ENCODE assay signal across 8 cellular contexts in the genomic region with DNA sequence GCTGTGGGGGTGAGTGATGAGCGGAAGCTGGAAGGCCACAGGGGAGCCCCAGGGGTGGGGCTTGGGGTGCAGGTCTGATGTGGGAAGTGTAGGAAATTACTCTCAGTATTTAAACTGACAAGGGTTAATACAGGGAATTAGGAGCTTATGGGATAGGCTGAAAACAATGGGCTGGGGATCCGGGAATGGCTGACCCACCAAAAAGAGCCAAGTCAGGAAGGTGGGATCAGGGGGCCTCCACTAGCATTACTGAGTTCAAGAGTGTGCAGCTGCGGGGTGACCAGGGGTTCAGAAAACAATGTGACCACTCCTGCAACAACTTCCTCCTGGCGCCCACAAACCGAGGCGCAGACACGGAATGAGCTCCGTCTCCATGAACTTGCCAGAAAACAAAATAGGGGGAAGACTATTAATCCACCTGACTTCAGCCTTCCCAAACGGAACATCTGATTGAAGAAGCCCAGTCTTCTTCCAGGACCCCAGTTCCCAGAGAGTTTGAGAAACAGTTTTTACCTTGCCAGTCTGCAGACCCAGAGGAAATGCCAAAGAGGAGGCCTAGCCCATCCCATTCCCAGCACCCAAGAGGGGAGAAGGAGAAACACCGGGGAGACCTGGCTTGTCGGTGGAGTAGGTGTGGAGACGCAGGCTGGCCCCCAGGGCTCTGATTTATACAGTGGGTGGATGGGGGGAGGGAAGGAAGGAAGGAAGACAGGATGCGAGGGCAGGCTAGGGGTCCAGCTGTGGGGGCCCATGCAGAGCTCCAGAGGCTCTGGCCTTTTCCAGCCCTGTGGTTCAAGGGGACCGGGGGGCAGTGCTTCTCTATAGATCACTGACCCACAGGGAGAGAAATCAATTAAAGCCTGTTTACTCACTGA. TPM values are rescaled to one million over a fixed set of nuclear protein-coding genes. Genes with fewer than 3 reads are reported as not detected.
A peak's percentile ranks its signal among the peaks of the same experiment; 100 is the strongest.
DNase-seq lines count a peak whose midpoint lies in the region; ATAC-seq and TF ChIP-seq lines count a peak whose summit lies in the region.

No MANE protein-coding gene starts in this region.

- peaks cover 73% of the 10 kb centered on the region for H3K79me2 ChIP-seq in hepatocyte

- no peaks in the 10 kb centered on the region for H3K9me3 Mint-ChIP-seq in activated naive CD4-positive, alpha-beta T cell treated with anti-CD3 and anti-CD28 coated beads, Interleukin-2, amount 50 U/mL, for 72 hours
- H3K9me3 Mint-ChIP-seq in stimulated activated naive B cell treated with anti-CD40 and anti-IgM and Interleukin-4, amounts not matched to agents 10 μg/mL and 1 μg/mL and 100 μg/mL, for 72 hours: no peaks in the 10 kb centered on the region

- peak overlapping the region; percentile 79 for H3K4me2 ChIP-seq in hepatocyte

- peaks cover 0 to 5% of the 10 kb centered on the region in 2 donors for H3K36me3 Mint-ChIP-seq in activated naive CD4-positive, alpha-beta T cell treated with anti-CD3 and anti-CD28 coated beads, Interleukin-2, amount 50 U/mL, for 72 hours
- H3K36me3 Mint-ChIP-seq in stimulated activated naive B cell treated with anti-CD40 and anti-IgM and Interleukin-4, amounts not matched to agents 10 μg/mL and 1 μg/mL and 100 μg/mL, for 72 hours: peaks cover 0 to 4% of the 10 kb centered on the region in 2 donors

- no peak overlapping the region for H3K4me3 ChIP-seq in hepatocyte
- peak overlapping the region; percentile 30 for H3K4me3 ChIP-seq in urinary bladder (ENCODE audit: low read depth, low read length)

- H3K4me3 Mint-ChIP-seq in stimulated activated naive B cell treated with anti-CD40 and anti-IgM and Interleukin-4, amounts not matched to agents 10 μg/mL and 1 μg/mL and 100 μg/mL, for 72 hours: no peak overlapping the region

- no peak for TF ChIP-seq CTCF in hepatocyte (IDR thresholded peaks at IDR 0.05; ENCODE audit: poor library complexity)

- peak overlapping the region; percentile 45 for H2AFZ ChIP-seq in hepatocyte

- H4K20me1 ChIP-seq in hepatocyte (ENCODE audit: insufficient read depth, poor library complexity, severe bottlenecking): no peaks in the 10 kb centered on the region

- H3K9me2 ChIP-seq in hepatocyte (replicated peaks; ENCODE audit: insufficient read depth): no peaks in the 10 kb centered on the region

- H3K36me3 ChIP-seq in hepatocyte (replicated peaks; ENCODE audit: insufficient read depth, low read depth) (no peaks in the 10 kb centered on the region), urinary bladder (ENCODE audit: insufficient read depth) (no peaks in the 10 kb centered on the region)

- peak; percentile 21 to 30 for ATAC-seq in activated naive CD4-positive, alpha-beta T cell treated with anti-CD3 and anti-CD28 coated beads, Interleukin-2, amount 50 U/mL, for 72 hours
- no peak for ATAC-seq in stimulated activated naive B cell treated with anti-CD40 and anti-IgM and Interleukin-4, amounts not matched to agents 10 μg/mL and 1 μg/mL and 100 μg/mL, for 72 hours (replicated peaks)

- WGBS in hepatocyte (ENCODE audit: low lambda C conversion rate, missing lambda C conversion rate): 58% methylated on average over 14 of the region's 14 CpGs
- 65% methylated on average over 14 of the region's 14 CpGs for WGBS in urinary bladder

- DNase-seq in activated naive CD4-positive, alpha-beta T cell treated with anti-CD3 and anti-CD28 coated beads, Interleukin-2, amount 50 U/mL, for 72 hours (ENCODE audit: low spot score in 2 of 2): no peak
- DNase-seq in activated naive CD4-positive, alpha-beta T cell treated with Interleukin-2 at 50 U/mL for 16 hours: no peak
- DNase-seq in NOMO-1 (lab: John Stamatoyannopoulos, UW; ENCODE audit: unreplicated experiment in 2 of 2) (peak; percentile 20 to 33), hepatocyte (ENCODE audit: low spot score) (no peak), COR-L47 (lab: John Stamatoyannopoulos, UW) (no peak), NCI-H510A treated with DMSO at 0.1 percent for 48 hours (lab: John Stamatoyannopoulos, UW) (no peak)
- no peak for DNase-seq in stimulated activated naive B cell treated with anti-CD40 and anti-IgM and Interleukin-4, amounts not matched to agents 10 μg/mL and 1 μg/mL and 100 μg/mL, for 72 hours

- no peaks in the 10 kb centered on the region for H3K27me3 Mint-ChIP-seq in stimulated activated naive B cell treated with anti-CD40 and anti-IgM and Interleukin-4, amounts not matched to agents 10 μg/mL and 1 μg/mL and 100 μg/mL, for 72 hours

- H3K9me3 ChIP-seq in hepatocyte (ENCODE audit: low read depth): no peaks in the 10 kb centered on the region

- H3K27ac ChIP-seq in hepatocyte (peak overlapping the region; percentile 87), urinary bladder (ENCODE audit: low read depth) (no peak overlapping the region)

- H3K4me1 Mint-ChIP-seq in stimulated activated naive B cell treated with anti-CD40 and anti-IgM and Interleukin-4, amounts not matched to agents 10 μg/mL and 1 μg/mL and 100 μg/mL, for 72 hours: peaks cover 6 to 18% of the 10 kb centered on the region in 2 donors

- H3K27ac Mint-ChIP-seq in activated naive CD4-positive, alpha-beta T cell treated with anti-CD3 and anti-CD28 coated beads, Interleukin-2, amount 50 U/mL, for 72 hours: peak overlapping the region in 1 of 2 donors; percentile 73
- no peak overlapping the region for H3K27ac Mint-ChIP-seq in stimulated activated naive B cell treated with anti-CD40 and anti-IgM and Interleukin-4, amounts not matched to agents 10 μg/mL and 1 μg/mL and 100 μg/mL, for 72 hours

- H3K27me3 ChIP-seq in hepatocyte: no peaks in the 10 kb centered on the region

- H3K4me1 ChIP-seq in hepatocyte (ENCODE audit: insufficient read depth): peaks cover 36% of the 10 kb centered on the region
- no peaks in the 10 kb centered on the region for H3K4me1 ChIP-seq in urinary bladder (ENCODE audit: insufficient read depth)

RNA-seq across cellular contexts. Expression of gene YY1, which starts 16.5 kb away (rescaled TPM):
- 100 to 1,000 TPM in 1 of 2 donors, 10 to 100 TPM in 1; 87.8 to 120 TPM for total RNA-seq in activated naive CD4-positive, alpha-beta T cell treated with anti-CD3 and anti-CD28 coated beads, Interleukin-2, amount 50 U/mL, for 72 hours
- total RNA-seq in hepatocyte: 52.6 and 58.5 TPM in 2 replicates
- 27.3 and 32.6 TPM in 2 replicates for polyA plus RNA-seq in hepatocyte
- 65.5 TPM for total RNA-seq in urinary bladder
- 33.5 TPM for polyA plus RNA-seq in urinary bladder

Comparison
In these comparisons a context has a peak if more than half of its experiments do, and no peak if none do; other contexts are left out.
1. ATAC-seq: peak in activated naive CD4-positive, alpha-beta T cell treated with anti-CD3 and anti-CD28 coated beads, Interleukin-2, amount 50 U/mL, for 72 hours (2 of 2); none in stimulated activated naive B cell treated with anti-CD40 and anti-IgM and Interleukin-4, amounts not matched to agents 10 μg/mL and 1 μg/mL and 100 μg/mL, for 72 hours (0 of 2).
2. DNase-seq: peak in NOMO-1 (2 of 2); none in activated naive CD4-positive, alpha-beta T cell treated with anti-CD3 and anti-CD28 coated beads, Interleukin-2, amount 50 U/mL, for 72 hours (0 of 2), activated naive CD4-positive, alpha-beta T cell treated with Interleukin-2 at 50 U/mL for 16 hours (single experiment), hepatocyte (single experiment), COR-L47 (single experiment), stimulated activated naive B cell treated with anti-CD40 and anti-IgM and Interleukin-4, amounts not matched to agents 10 μg/mL and 1 μg/mL and 100 μg/mL, for 72 hours (single experiment) and NCI-H510A treated with DMSO at 0.1 percent for 48 hours (single experiment).